Comparison of ENCODE assay signal across 23 cellular contexts in genomic region chr12:113469224-113469652, GRCh38. TPM values are rescaled to one million over a fixed set of nuclear protein-coding genes. Genes with fewer than 3 reads are reported as not detected.
DNase-seq lines count a peak whose midpoint lies in the region; ATAC-seq, FAIRE-seq and TF ChIP-seq lines count a peak whose summit lies in the region.
"Had no signal": no experiment of that assay in that cellular context is flagged by ENCODE, and none has a peak within 500 bp of the region (broad histone marks: within the 10 kb centered on the region; RNA-seq: fewer than 3 reads in every experiment).

No MANE protein-coding gene starts in this region.

- peaks cover 5% of the 10 kb centered on the region for H3K36me3 Mint-ChIP-seq in neural progenitor cell
- H3K36me3 Mint-ChIP-seq: CD4-positive, CD25-positive, alpha-beta regulatory T cell had no signal

- 16% methylated on average over 14 of the region's 14 CpGs; no CpG with 5 or more reads in 1 of the 2 experiments for WGBS in H1 (ENCODE audit: extremely low coverage in 1 of 2, insufficient coverage in 1 of 2, insufficient read length in 1 of 2, insufficient replicate concordance in 2 of 2, low coverage in 1 of 2, low lambda C conversion rate in 2 of 2, missing lambda C conversion rate in 1 of 2), 2 experiments
- WGBS in HepG2 (ENCODE audit: low lambda C conversion rate) = 0% methylated on average over 2 of the region's 14 CpGs

- H3K27me3 Mint-ChIP-seq in neural progenitor cell (ENCODE audit: insufficient read depth, low read depth) = peaks cover 77% of the 10 kb centered on the region

- no peak overlapping the region for H2BK120ac ChIP-seq in H1 (replicated peaks; ENCODE audit: low read depth, low read length)

- H3K79me1 ChIP-seq in H1 (ENCODE audit: low read depth, low read length) = no peaks in the 10 kb centered on the region

- H3K14ac ChIP-seq in H1 (ENCODE audit: insufficient read length) = no peak overlapping the region

- H2AK5ac ChIP-seq in H1 (ENCODE audit: low read depth, low read length) = peak overlapping the region; percentile 94; the same call in 1 of the 2 replicates

- DNase-seq in GM20000 (ENCODE audit: low spot score) = peak; percentile 26
- no peak for DNase-seq in H1 (ENCODE audit: low read depth in 1 of 2, low spot score in 2 of 2)
- DNase-seq in neural progenitor cell (ENCODE audit: low spot score) = no peak
- DNase-seq in activated effector memory CD4-positive, alpha-beta T cell treated with Interleukin-2 at 50 U/mL for 16 hours = no peak
- DNase-seq in HepG2 (ENCODE audit: low spot score) = no peak
- DNase-seq in hepatic stellate cell (ENCODE audit: low spot score) = no peak
- DNase-seq: CD4-positive, CD25-positive, alpha-beta regulatory T cell; COR-L47; DMS79; KG1; NCI-H1092; NCI-H1436; NCI-H1930; NCI-H2227 treated with DMSO at 0.1 percent for 48 hours; NCI-H524; NCI-H774; SJCRH30 had no signal

- no peak overlapping the region for H4K5ac ChIP-seq in H1 (ENCODE audit: insufficient read length, low read depth, low read length)

- H3K79me2 ChIP-seq in H1 (ENCODE audit: control insufficient read depth in 1 of 2, insufficient read depth in 2 of 2, low read length in 2 of 2) (peaks cover 0 to 6% of the 10 kb centered on the region in 2 experiments; a peak in 2 of 4 replicates), neural progenitor cell (ENCODE audit: low read depth) (peaks cover 100% of the 10 kb centered on the region), HepG2 (ENCODE audit: insufficient read depth, low read length) (no peaks in the 10 kb centered on the region)

- peaks cover 72% of the 10 kb centered on the region for H3F3A ChIP-seq in neural progenitor cell (ENCODE audit: low read depth)

- H2AFZ ChIP-seq in H1 (ENCODE audit: low read length) (no peak overlapping the region), neural progenitor cell (replicated peaks) (no peak overlapping the region), HepG2 (ENCODE audit: low read length) (no peak overlapping the region)

- H3K4me3 Mint-ChIP-seq in neural progenitor cell = peak overlapping the region; percentile 93
- H3K4me3 Mint-ChIP-seq: CD4-positive, CD25-positive, alpha-beta regulatory T cell had no signal

- H3K27me3 ChIP-seq in HUES48 (ENCODE audit: control insufficient read depth, insufficient read depth, low read length) = peaks cover 100% of the 10 kb centered on the region
- peaks cover 92 to 100% (median 99%) of the 10 kb centered on the region in 4 experiments for H3K27me3 ChIP-seq in H1 (replicated peaks in 1 of 4; ENCODE audit: control insufficient read depth in 3 of 4, extremely low read depth in 1 of 4, insufficient read depth in 3 of 4, low read length in 3 of 4)
- no peaks in the 10 kb centered on the region for H3K27me3 ChIP-seq in neural progenitor cell
- H3K27me3 ChIP-seq in HepG2 (ENCODE audit: control insufficient read depth in 1 of 2, insufficient read depth in 2 of 2, low read length in 2 of 2) = peaks cover 17 to 94% of the 10 kb centered on the region in 2 experiments

- H4K8ac ChIP-seq in H1 (ENCODE audit: extremely low read depth, insufficient read depth, low read length) = no peak overlapping the region

- peaks cover 46% of the 10 kb centered on the region for H3K4me1 Mint-ChIP-seq in neural progenitor cell

- no peak for ATAC-seq in HepG2

- no TSS peak for BruUV-seq in HepG2 (replicated peaks; lab: Mats Ljungman, UMichigan)

- H2BK15ac ChIP-seq in H1 (ENCODE audit: low read length) = peak overlapping the region; percentile 81; the same call in 1 of the 2 replicates

- peak overlapping the region; percentile 18; the same call in 1 of the 2 replicates for H2BK20ac ChIP-seq in H1 (ENCODE audit: low read length)

- TF ChIP-seq RAD21 in H1 (IDR thresholded peaks at IDR 0.05 in 1 of 2, conservative IDR thresholded peaks at IDR 0.05 in 1 of 2; ENCODE audit: low read depth in 2 of 2, low read length in 2 of 2) (no peak), HepG2 (CRISPR knock-in tag; IDR thresholded peaks at IDR 0.05) (no peak)

- H3K23me2 ChIP-seq in H1 (ENCODE audit: low read depth, low read length) = peaks cover 25% of the 10 kb centered on the region; the same call in 1 of the 2 replicates

- H3K9me3 ChIP-seq in HUES48 (ENCODE audit: control insufficient read depth, insufficient read depth, low read length) (no peaks in the 10 kb centered on the region), H1 (ENCODE audit: insufficient read depth in 2 of 2, low read depth in 1 of 2, low read length in 1 of 2) (no peaks in the 10 kb centered on the region), neural progenitor cell (ENCODE audit: low read depth) (no peaks in the 10 kb centered on the region), HepG2 (ENCODE audit: low read length) (no peaks in the 10 kb centered on the region)
- H3K9me3 ChIP-seq: HAP-1, SJCRH30 had no signal

- H3K18ac ChIP-seq in H1 (ENCODE audit: extremely low read depth, low read length) = peak overlapping the region; percentile 79; the same call in 1 of the 2 replicates

- H2BK12ac ChIP-seq in H1 (ENCODE audit: low read depth, low read length) = peak overlapping the region; percentile 53; the same call in 1 of the 2 replicates

- H3K36me3 ChIP-seq in HUES48 (ENCODE audit: control insufficient read depth, insufficient read depth, low read length) (peaks cover 4% of the 10 kb centered on the region; the same call in 1 of the 2 replicates), H1 (ENCODE audit: control insufficient read depth in 2 of 4, insufficient read depth in 4 of 4, low read length in 3 of 4) (peaks cover 3 to 64% (median 5%) of the 10 kb centered on the region in 4 experiments; a peak in 5 of 8 replicates), neural progenitor cell (no peaks in the 10 kb centered on the region), HepG2 (replicated peaks in 1 of 2; ENCODE audit: control insufficient read depth in 1 of 2, insufficient read depth in 2 of 2, low read length in 2 of 2) (no peaks in the 10 kb centered on the region)
- H3K36me3 ChIP-seq: HAP-1, SJCRH30 had no signal

- H3K4me2 ChIP-seq in H1 (ENCODE audit: insufficient read depth in 1 of 2, low read depth in 2 of 2, low read length in 2 of 2) (peak overlapping the region; percentile 93 to 97), neural progenitor cell (peak overlapping the region; percentile 99), HepG2 (ENCODE audit: low read depth, low read length) (no peak overlapping the region)

- POLR2A ChIA-PET in H1 (lab: Charles Lee; ENCODE audit: partially characterized antibody) (interaction anchor here (1.1 to 2.3 kb wide), 3 partner anchors 8 to 141 kb away, joined by 3 to 15 read pairs (median 4); no protein-coding TSS in a partner anchor), HepG2 (lab: Yijun Ruan, JAX) (no interaction called here)

- H3K27ac Mint-ChIP-seq in neural progenitor cell = no peak overlapping the region
- H3K27ac Mint-ChIP-seq: CD4-positive, CD25-positive, alpha-beta regulatory T cell had no signal

- peak overlapping the region; percentile 64; the same call in 1 of the 2 replicates for H3K4me3 ChIP-seq in HUES48 (ENCODE audit: low read depth, low read length)
- H3K4me3 ChIP-seq in H1 (ENCODE audit: extremely low read depth in 1 of 4, insufficient read depth in 2 of 4, low read depth in 3 of 4, low read length in 4 of 4) = peak overlapping the region; percentile 52 to 66 (median 60); a peak in 6 of 8 replicates
- H3K4me3 ChIP-seq in neural progenitor cell = peak overlapping the region; percentile 95
- H3K4me3 ChIP-seq in HepG2 (replicated peaks in 1 of 3; ENCODE audit: insufficient read depth in 1 of 3, low read depth in 2 of 3, low read length in 3 of 3) = no peak overlapping the region
- H3K4me3 ChIP-seq: HAP-1, SJCRH30 had no signal

- intact Hi-C loops in HepG2 (cut with micrococcal nuclease; ENCODE audit: unreplicated experiment) = no loop called here

- H3K4ac ChIP-seq in H1 (replicated peaks; ENCODE audit: insufficient read length, low read depth, low read length) = no peak overlapping the region

- peaks cover 64% of the 10 kb centered on the region for H3K4me1 ChIP-seq in HUES48 (ENCODE audit: control insufficient read depth, insufficient read depth, low read length)
- H3K4me1 ChIP-seq in H1 (replicated peaks in 1 of 4; ENCODE audit: control insufficient read depth in 3 of 4, insufficient read depth in 4 of 4, low read length in 3 of 4) = peaks cover 4 to 82% (median 50%) of the 10 kb centered on the region in 4 experiments
- H3K4me1 ChIP-seq in neural progenitor cell = peaks cover 53% of the 10 kb centered on the region
- no peaks in the 10 kb centered on the region for H3K4me1 ChIP-seq in HepG2 (ENCODE audit: insufficient read depth, low read length)
- H3K4me1 ChIP-seq: HAP-1, SJCRH30 had no signal

- H4K20me1 ChIP-seq in H1 (replicated peaks in 1 of 2; ENCODE audit: control insufficient read depth in 1 of 2, insufficient read depth in 2 of 2, low read length in 2 of 2) (peaks cover 27 to 38% of the 10 kb centered on the region in 2 experiments), neural progenitor cell (ENCODE audit: low read depth) (peaks cover 99% of the 10 kb centered on the region), HepG2 (ENCODE audit: insufficient read depth, low read length) (no peaks in the 10 kb centered on the region)

- FAIRE-seq in H1 (lab: Jason Lieb, UNC) = no peak
- no peak for FAIRE-seq in HepG2 (lab: Jason Lieb, UNC)
- FAIRE-seq: RCC 7860 had no signal

- H3K23ac ChIP-seq in H1 (ENCODE audit: insufficient read length) = no peak overlapping the region

- no peak overlapping the region for H3K56ac ChIP-seq in H1 (replicated peaks; ENCODE audit: insufficient read length, low read depth, low read length)

- no peak for TF ChIP-seq CTCF in GM20000 (IDR thresholded peaks at IDR 0.05; ENCODE audit: extremely low read depth, missing control alignments)
- TF ChIP-seq CTCF in H1 (IDR thresholded peaks at IDR 0.05; ENCODE audit: control extremely low read depth in 1 of 3, insufficient read depth in 1 of 3, low read depth in 1 of 3, low read length in 3 of 3) = no peak
- TF ChIP-seq CTCF in neural progenitor cell (IDR thresholded peaks at IDR 0.05) = no peak
- TF ChIP-seq CTCF in HepG2 (CRISPR knock-in tag; IDR thresholded peaks at IDR 0.05) = no peak

- in situ Hi-C loops in HepG2 (cut with HindIII; ENCODE audit: extremely low pct_ligation_motif_present, low pct_unique_long_range_greater_than_20kb) = loop anchor here (10.0 kb wide), 1 partner anchor 356 kb away; no protein-coding TSS in a partner anchor

- TF ChIP-seq POLR2A in H1 (IDR thresholded peaks at IDR 0.05; ENCODE audit: control extremely low read depth in 1 of 2, low read depth in 2 of 2, low read length in 2 of 2) = no peak
- TF ChIP-seq POLR2A in HepG2 (IDR thresholded peaks at IDR 0.05; ENCODE audit: insufficient read depth in 1 of 2, low read depth in 2 of 2, low read length in 2 of 2) = no peak

- no peak overlapping the region for H3K27ac ChIP-seq in HUES48 (ENCODE audit: low read depth, low read length)
- no peak overlapping the region for H3K27ac ChIP-seq in H1 (ENCODE audit: low read depth, low read length)
- H3K27ac ChIP-seq in neural progenitor cell = no peak overlapping the region
- no peak overlapping the region for H3K27ac ChIP-seq in HepG2 (ENCODE audit: extremely low read length, insufficient read depth, low read length)
- H3K27ac ChIP-seq: SJCRH30 had no signal

- CTCF ChIA-PET in H1 (lab: Charles Lee; ENCODE audit: partially characterized antibody) (interaction anchor here (0.8 to 9.0 kb wide), 9 partner anchors 8 to 178 kb away, joined by 3 to 79 read pairs (median 4); no protein-coding TSS in a partner anchor), HepG2 (lab: Yijun Ruan, JAX; ENCODE audit: low intra/inter-chr PET ratio, low total read pairs) (no interaction called here)

- no peak overlapping the region for H3K9ac ChIP-seq in HUES48 (ENCODE audit: low read depth, low read length)
- H3K9ac ChIP-seq in H1 (replicated peaks in 1 of 4; ENCODE audit: extremely low read depth in 1 of 4, low read depth in 3 of 4, low read length in 3 of 4) = peak overlapping the region in 1 of 4 experiments; percentile 16; a peak in 1 of 7 replicates
- H3K9ac ChIP-seq in neural progenitor cell = no peak overlapping the region
- no peak overlapping the region for H3K9ac ChIP-seq in HepG2 (ENCODE audit: insufficient read depth, low read depth, low read length)

- H4K91ac ChIP-seq in H1 (replicated peaks; ENCODE audit: insufficient read length, low read length) = no peak overlapping the region

- H3K9me3 Mint-ChIP-seq in neural progenitor cell = no peaks in the 10 kb centered on the region

- TF ChIP-seq EP300 in H1 (IDR thresholded peaks at IDR 0.05; ENCODE audit: borderline replicate concordance in 1 of 2, low read depth in 2 of 2, low read length in 2 of 2) (no peak), HepG2 (IDR thresholded peaks at IDR 0.05; ENCODE audit: low read depth in 2 of 2, low read length in 2 of 2) (no peak), HepG2 (CRISPR knock-in tag; IDR thresholded peaks at IDR 0.05; ENCODE audit: borderline replicate concordance) (no peak)

- 0 out of 2 replicates have a peak overlapping the region, but pooled peaks have one; percentile 5 for H2BK5ac ChIP-seq in H1 (ENCODE audit: low read depth, low read length)

RNA-seq across cellular contexts. Expression of gene LHX5, which starts 2.4 kb away (rescaled TPM):
- 0.47 and 0.63 TPM in 2 replicates for total RNA-seq in H1 (2021; fragmentation: NEBNext Ultra II Directional; extraction: Animal tissue kit (Norgen Biotek cat#: 25700))
- 1.1 and 4.6 TPM in 2 replicates for polyA plus RNA-seq in H1 (2011; rRNA removed)
- polyA plus RNA-seq in H1 (2011; cell fraction: cytosol; rRNA removed) = 3.4 TPM
- polyA plus RNA-seq in H1 (2011; cell fraction: nucleus; rRNA removed) = 4.2 TPM
- polyA plus RNA-seq in H1 (2012, experiment 1 of 2) = 0.68 to 1.3 TPM (median 1.1 TPM) in 4 replicates
- polyA plus RNA-seq in H1 (2012, experiment 2 of 2) = 0.93 TPM
- 0.08 TPM for polyA plus RNA-seq in H1 (2013, experiment 1 of 2)
- polyA plus RNA-seq in H1 (2013, experiment 2 of 2) = 0.04 TPM
- 0.32 and 2.3 TPM in 2 replicates for polyA minus RNA-seq in H1 (2011; rRNA and poly(A)+ RNA removed)
- polyA minus RNA-seq in H1 (2011; cell fraction: cytosol; rRNA and poly(A)+ RNA removed) = 2.1 TPM
- polyA minus RNA-seq in H1 (2011; cell fraction: nucleus; rRNA and poly(A)+ RNA removed) = 1.6 TPM
- total RNA-seq in neural progenitor cell (ENCODE audit: low replicate concordance) = 48.4 and 98.7 TPM in 2 replicates
- not detected in 2 replicates for total RNA-seq in HepG2 (2016; rRNA removed; fragmentation: Illumina TruSeq; extraction: Trizol)
- not detected in 2 replicates for total RNA-seq in HepG2 (2016; cell fraction: cytosol; rRNA removed; fragmentation: Illumina TruSeq; extraction: Trizol; ENCODE audit: low read depth)
- total RNA-seq in HepG2 (2016; cell fraction: insoluble cytoplasmic fraction; rRNA removed; fragmentation: Illumina TruSeq; extraction: Trizol) = not detected in 2 replicates
- not detected in 2 replicates for total RNA-seq in HepG2 (2016; cell fraction: membrane; rRNA removed; fragmentation: Illumina TruSeq; extraction: Trizol)
- total RNA-seq in HepG2 (2016; cell fraction: nucleus; rRNA removed; fragmentation: Illumina TruSeq; extraction: Trizol) = not detected in 2 replicates
- 0.01 TPM in 1 of 2 replicates, not detected in the other for polyA plus RNA-seq in HepG2 (2011; rRNA removed)
- polyA plus RNA-seq in HepG2 (2011; cell fraction: cytosol; rRNA removed) = 0.04 and 0.07 TPM in 2 replicates
- not detected in 2 replicates for polyA plus RNA-seq in HepG2 (2011; cell fraction: nucleus; rRNA removed)
- not detected in 2 replicates for polyA plus RNA-seq in HepG2 (2012)
- not detected in 2 replicates for polyA plus RNA-seq in HepG2 (2016; cell fraction: cytosol; fragmentation: Illumina TruSeq; extraction: Trizol; ENCODE audit: low read depth)
- polyA plus RNA-seq in HepG2 (2016; cell fraction: insoluble cytoplasmic fraction; fragmentation: Illumina TruSeq; extraction: Trizol; ENCODE audit: low read depth) = not detected in 2 replicates
- not detected in 2 replicates for polyA plus RNA-seq in HepG2 (2016; cell fraction: membrane; fragmentation: Illumina TruSeq; extraction: Trizol; ENCODE audit: low read depth)
- polyA plus RNA-seq in HepG2 (2016; cell fraction: nucleus; fragmentation: Illumina TruSeq; extraction: Trizol; ENCODE audit: insufficient read depth, low read depth) = not detected in 2 replicates
- polyA minus RNA-seq in HepG2 (2011; rRNA and poly(A)+ RNA removed; ENCODE audit: low replicate concordance) = not detected in 2 replicates
- polyA minus RNA-seq in HepG2 (2011; cell fraction: cytosol; rRNA and poly(A)+ RNA removed) = not detected in 2 replicates
- polyA minus RNA-seq in HepG2 (2011; cell fraction: nucleus; rRNA and poly(A)+ RNA removed) = not detected in 2 replicates
- total RNA-seq: A673; CD4-positive, CD25-positive, alpha-beta regulatory T cell; OCI-LY7; SJCRH30 had no signal
- polyA plus RNA-seq: BJ; CD4-positive, CD25-positive, alpha-beta regulatory T cell had no signal

RNA-seq across cellular contexts. Expression of gene SDSL, which starts 47.1 kb away (rescaled TPM):
- total RNA-seq in H1 (2021; fragmentation: NEBNext Ultra II Directional; extraction: Animal tissue kit (Norgen Biotek cat#: 25700)) = 0.69 TPM in 1 of 2 replicates, not detected in the other
- polyA plus RNA-seq in H1 (2011; rRNA removed) (1.3 and 1.7 TPM in 2 replicates), HepG2 (2011; rRNA removed) (1.7 and 2.9 TPM in 2 replicates)
- polyA plus RNA-seq in H1 (2011; cell fraction: cytosol; rRNA removed) = 1.5 TPM
- 1.5 TPM for polyA plus RNA-seq in H1 (2011; cell fraction: nucleus; rRNA removed)
- polyA plus RNA-seq in H1 (2012, experiment 1 of 2) = 0.42 to 0.74 TPM (median 0.53 TPM) in 3 of 4 replicates, not detected in the other
- polyA plus RNA-seq in H1 (2012, experiment 2 of 2) = 0.42 TPM
- 0.28 TPM for polyA plus RNA-seq in H1 (2013, experiment 1 of 2)
- 0.15 TPM for polyA plus RNA-seq in H1 (2013, experiment 2 of 2)
- 0.27 TPM in 1 of 2 replicates, not detected in the other for polyA minus RNA-seq in H1 (2011; rRNA and poly(A)+ RNA removed)
- not detected for polyA minus RNA-seq in H1 (2011; cell fraction: cytosol; rRNA and poly(A)+ RNA removed)
- not detected for polyA minus RNA-seq in H1 (2011; cell fraction: nucleus; rRNA and poly(A)+ RNA removed)
- total RNA-seq in neural progenitor cell (ENCODE audit: low replicate concordance) (3.1 and 3.5 TPM in 2 replicates), HepG2 (2016; rRNA removed; fragmentation: Illumina TruSeq; extraction: Trizol) (1.2 and 1.3 TPM in 2 replicates)
- total RNA-seq in HepG2 (2016; cell fraction: cytosol; rRNA removed; fragmentation: Illumina TruSeq; extraction: Trizol; ENCODE audit: low read depth) = 0.79 and 1.7 TPM in 2 replicates
- total RNA-seq in HepG2 (2016; cell fraction: insoluble cytoplasmic fraction; rRNA removed; fragmentation: Illumina TruSeq; extraction: Trizol) = 1.2 and 1.7 TPM in 2 replicates
- total RNA-seq in HepG2 (2016; cell fraction: membrane; rRNA removed; fragmentation: Illumina TruSeq; extraction: Trizol) = 1.1 and 2.0 TPM in 2 replicates
- 1.4 and 2.0 TPM in 2 replicates for total RNA-seq in HepG2 (2016; cell fraction: nucleus; rRNA removed; fragmentation: Illumina TruSeq; extraction: Trizol)
- 1.9 and 3.2 TPM in 2 replicates for polyA plus RNA-seq in HepG2 (2011; cell fraction: cytosol; rRNA removed)
- polyA plus RNA-seq in HepG2 (2011; cell fraction: nucleus; rRNA removed) = 1.6 and 2.0 TPM in 2 replicates
- polyA plus RNA-seq in HepG2 (2012) = 0.92 and 1.3 TPM in 2 replicates
- 1.1 and 1.5 TPM in 2 replicates for polyA plus RNA-seq in HepG2 (2016; cell fraction: cytosol; fragmentation: Illumina TruSeq; extraction: Trizol; ENCODE audit: low read depth)
- 2.4 and 3.5 TPM in 2 replicates for polyA plus RNA-seq in HepG2 (2016; cell fraction: insoluble cytoplasmic fraction; fragmentation: Illumina TruSeq; extraction: Trizol; ENCODE audit: low read depth)
- 0.64 and 0.90 TPM in 2 replicates for polyA plus RNA-seq in HepG2 (2016; cell fraction: membrane; fragmentation: Illumina TruSeq; extraction: Trizol; ENCODE audit: low read depth)
- polyA plus RNA-seq in HepG2 (2016; cell fraction: nucleus; fragmentation: Illumina TruSeq; extraction: Trizol; ENCODE audit: insufficient read depth, low read depth) = 1.9 and 2.9 TPM in 2 replicates
- 1.1 and 6.5 TPM in 2 replicates for polyA minus RNA-seq in HepG2 (2011; rRNA and poly(A)+ RNA removed; ENCODE audit: low replicate concordance)
- polyA minus RNA-seq in HepG2 (2011; cell fraction: cytosol; rRNA and poly(A)+ RNA removed) = 0.99 and 1.4 TPM in 2 replicates
- 1.5 TPM in 2 replicates for polyA minus RNA-seq in HepG2 (2011; cell fraction: nucleus; rRNA and poly(A)+ RNA removed)
- total RNA-seq: CD4-positive, CD25-positive, alpha-beta regulatory T cell; OCI-LY7 had no signal

Comparison
In these comparisons a context has a peak if more than half of its experiments do, and no peak if none do; other contexts are left out.
1. H3K4me3 ChIP-seq: peak in HUES48 (single experiment), H1 (4 of 4) and neural progenitor cell (single experiment); none in HepG2 (0 of 3).
2. RNA of gene LHX5, which starts 2.4 kb away (total RNA-seq): 48.4 to 98.7 TPM in neural progenitor cell; 0.47 to 0.63 TPM in H1 and not detected in HepG2; every median in the first group is over 10 times any median in the second.